In the genomic region with DNA sequence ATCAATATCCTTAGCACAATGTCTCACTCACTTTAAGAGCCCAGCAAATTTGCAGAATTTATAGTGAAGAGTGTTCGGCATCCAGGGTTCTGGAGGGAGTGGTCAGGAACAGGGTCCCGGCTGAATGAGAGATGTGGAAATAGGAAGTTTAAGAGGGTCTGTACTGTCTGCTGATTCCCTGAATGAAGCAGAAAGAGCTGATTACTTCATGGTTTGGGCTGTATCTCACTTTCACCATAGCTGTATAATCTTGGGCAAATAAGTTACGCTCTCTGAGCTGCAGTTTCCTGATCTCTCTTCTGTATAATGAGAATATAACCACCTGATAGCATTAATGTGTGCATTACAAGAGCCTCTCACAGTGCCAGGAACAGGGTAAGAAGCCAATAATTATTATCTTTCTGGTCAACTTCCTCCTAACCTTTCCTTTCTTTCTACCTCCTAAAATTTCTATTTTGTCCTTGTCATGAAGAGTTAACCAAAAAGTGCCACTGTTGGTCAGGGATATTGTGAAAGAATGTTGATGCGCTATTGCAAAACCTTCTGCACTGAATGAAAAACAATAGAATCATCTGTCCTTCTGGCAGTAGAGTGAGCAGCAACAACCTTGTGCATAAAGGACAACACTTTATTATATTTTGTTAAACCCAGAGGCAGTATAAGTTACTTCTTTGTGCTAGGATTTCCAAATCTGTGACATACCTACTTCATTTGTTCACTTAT, we compare ENCODE assay signal across 1 cellular context.
A peak's percentile ranks its signal among the peaks of the same experiment; 100 is the strongest.
TF ChIP-seq lines count a peak whose summit lies in the region.

No MANE protein-coding gene starts in this region.

TF ChIP-seq in liver, 16 proteins besides CTCF, POLR2A, EP300 and RAD21 (continued from another document):
- TF ChIP-seq FOXA2 (IDR thresholded peaks at IDR 0.05) (no peak), HNF4A (conservative IDR thresholded peaks at IDR 0.05) (peak; percentile 44 to 74), EGR1 (IDR thresholded peaks at IDR 0.05; ENCODE audit: low read depth in 2 of 2) (no peak), NR2F2 (IDR thresholded peaks at IDR 0.05) (no peak), JUND (IDR thresholded peaks at IDR 0.05) (no peak)
- TF ChIP-seq, protein P1, sequence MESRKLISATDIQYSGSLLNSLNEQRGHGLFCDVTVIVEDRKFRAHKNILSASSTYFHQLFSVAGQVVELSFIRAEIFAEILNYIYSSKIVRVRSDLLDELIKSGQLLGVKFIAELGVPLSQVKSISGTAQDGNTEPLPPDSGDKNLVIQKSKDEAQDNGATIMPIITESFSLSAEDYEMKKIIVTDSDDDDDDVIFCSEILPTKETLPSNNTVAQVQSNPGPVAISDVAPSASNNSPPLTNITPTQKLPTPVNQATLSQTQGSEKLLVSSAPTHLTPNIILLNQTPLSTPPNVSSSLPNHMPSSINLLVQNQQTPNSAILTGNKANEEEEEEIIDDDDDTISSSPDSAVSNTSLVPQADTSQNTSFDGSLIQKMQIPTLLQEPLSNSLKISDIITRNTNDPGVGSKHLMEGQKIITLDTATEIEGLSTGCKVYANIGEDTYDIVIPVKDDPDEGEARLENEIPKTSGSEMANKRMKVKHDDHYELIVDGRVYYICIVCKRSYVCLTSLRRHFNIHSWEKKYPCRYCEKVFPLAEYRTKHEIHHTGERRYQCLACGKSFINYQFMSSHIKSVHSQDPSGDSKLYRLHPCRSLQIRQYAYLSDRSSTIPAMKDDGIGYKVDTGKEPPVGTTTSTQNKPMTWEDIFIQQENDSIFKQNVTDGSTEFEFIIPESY (IDR thresholded peaks at IDR 0.05): peak; percentile 35
